In the genomic region with DNA sequence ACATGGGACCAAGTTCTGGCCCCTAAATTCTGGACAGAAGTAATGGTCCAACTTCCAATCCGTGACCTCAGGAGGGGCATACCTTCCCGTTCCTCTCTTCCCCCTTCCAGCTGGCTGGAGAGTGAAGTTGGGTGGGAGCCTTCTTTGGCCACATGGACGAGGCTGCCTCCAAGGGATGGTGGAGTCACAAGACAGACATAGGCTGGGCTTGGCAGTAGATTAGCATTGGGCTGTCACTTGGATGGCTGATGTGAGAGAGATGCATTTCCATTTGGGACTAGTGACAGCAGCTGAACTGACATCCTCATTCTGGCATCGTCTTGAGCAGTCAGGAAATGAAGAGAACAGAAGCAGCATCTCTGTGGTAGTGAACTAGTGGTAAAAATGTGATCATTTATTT, we compare ENCODE assay signal across 28 cellular contexts. TPM values are rescaled to one million over a fixed set of nuclear protein-coding genes. Genes with fewer than 3 reads are reported as not detected.
"Had no signal": no experiment of that assay in that cellular context is flagged by ENCODE, and none has a peak within 500 bp of the region (broad histone marks: within the 10 kb centered on the region; RNA-seq: fewer than 3 reads in every experiment).

No MANE protein-coding gene starts in this region.

- H3K9ac ChIP-seq: neural progenitor cell had no signal

- H3K36me3 ChIP-seq: esophagus muscularis mucosa, pancreas, right lobe of liver, transverse colon had no signal

- H3K27ac ChIP-seq: epithelial cell of prostate, esophagus muscularis mucosa, neural progenitor cell, pancreas, right lobe of liver, spleen, testis, transverse colon had no signal

- H3K27me3 ChIP-seq: neural progenitor cell, pancreas, right lobe of liver, spleen, testis, transverse colon had no signal

- H3K9me3 ChIP-seq: esophagus muscularis mucosa, pancreas, right lobe of liver, spleen, testis, transverse colon had no signal

- H3K4me1 ChIP-seq: neural progenitor cell, right lobe of liver, testis had no signal

- DNase-seq: effector memory CD4-positive, alpha-beta T cell; foreskin melanocyte; head of caudate nucleus; hippocampal formation; kidney glomerular epithelial cell; natural killer cell; nucleus accumbens; pancreas; right lobe of liver; spleen; stimulated activated CD4-positive, alpha-beta T cell treated with anti-CD3 and anti-CD28 coated beads, Interleukin-15, amount 100 ng/mL, for 24 hours; stimulated activated CD4-positive, alpha-beta T cell treated with anti-CD3 and anti-CD28 coated beads, Interleukin-1b, Interleukin-23, amount 100 ng/mL, for 48 hours; stimulated activated CD4-positive, alpha-beta T cell treated with anti-CD3 and anti-CD28 coated beads, Interleukin-4, amount 100 ng/mL, for 24 hours; stimulated activated naive B cell treated with anti-CD40 and anti-IgM and Interleukin-4, amounts not matched to agents 10 μg/mL and 1 μg/mL and 100 μg/mL, for 72 hours; stimulated activated naive CD8-positive, alpha-beta T cell treated with anti-CD3 and anti-CD28 coated beads, Interleukin-15, amount 100 ng/mL, for 72 hours; testis; transverse colon had no signal

- H3K4me2 ChIP-seq: neural progenitor cell had no signal

- ATAC-seq: left lobe of liver; natural killer cell; pancreas; stimulated activated naive B cell treated with anti-CD40 and anti-IgM and Interleukin-4, amounts not matched to agents 10 μg/mL and 1 μg/mL and 100 μg/mL, for 72 hours; stimulated activated naive CD8-positive, alpha-beta T cell treated with anti-CD3 and anti-CD28 coated beads, Interleukin-15, amount 100 ng/mL, for 72 hours had no signal

- H3K4me3 ChIP-seq: esophagus muscularis mucosa, neural progenitor cell, pancreas, right lobe of liver, spleen, testis, transverse colon had no signal

- H2AFZ ChIP-seq: neural progenitor cell had no signal

RNA-seq across cellular contexts. Expression of gene NT5DC4, which starts 12.6 kb away (rescaled TPM):
- total RNA-seq: esophagus muscularis mucosa, left lobe of liver, lower leg skin, mesothelial cell of epicardium, myocyte, progenitor cell of endocrine pancreas, right lobe of liver, skeletal muscle tissue, subcutaneous adipose tissue, transverse colon, urinary bladder had no signal
- polyA plus RNA-seq: pancreas, urinary bladder had no signal

RNA-seq across cellular contexts. Expression of gene IL1A, which starts 50.8 kb away (rescaled TPM):
- total RNA-seq: left lobe of liver, myocyte, right lobe of liver, skeletal muscle tissue, subcutaneous adipose tissue, transverse colon had no signal
